ENCODE assay signal across 19 cellular contexts in genomic region chr7:121437470-121437869, GRCh38. TPM values are rescaled to one million over a fixed set of nuclear protein-coding genes. Genes with fewer than 3 reads are reported as not detected.
DNase-seq lines count a peak whose midpoint lies in the region; ATAC-seq, FAIRE-seq and TF ChIP-seq lines count a peak whose summit lies in the region.
"Had no signal": no experiment of that assay in that cellular context is flagged by ENCODE, and none has a peak within 500 bp of the region (broad histone marks: within the 10 kb centered on the region; RNA-seq: fewer than 3 reads in every experiment).

No MANE protein-coding gene starts in this region.

- H3K4ac ChIP-seq in H1 (replicated peaks; ENCODE audit: insufficient read length, low read depth, low read length), result no peak overlapping the region

- no peaks in the 10 kb centered on the region for H3K9me2 ChIP-seq in Loucy (replicated peaks; ENCODE audit: low read depth, low read length)

- intact Hi-C loops in CD4-positive, alpha-beta T cell (cut with DNase I, micrococcal nuclease), result loop anchor here in 1 of 2 experiments (5.0 kb wide), 1 partner anchor 35 kb away; no protein-coding TSS in a partner anchor
- intact Hi-C loops in activated CD4-positive, alpha-beta T cell treated with anti-CD3 and anti-CD28 coated beads for 36 hours (cut with DNase I, micrococcal nuclease), result no loop called here

- H3K27me3 Mint-ChIP-seq in CD4-positive, alpha-beta T cell, result no peaks in the 10 kb centered on the region
- no peaks in the 10 kb centered on the region for H3K27me3 Mint-ChIP-seq in activated CD4-positive, alpha-beta T cell treated with anti-CD3 and anti-CD28 coated beads for 36 hours
- H3K27me3 Mint-ChIP-seq: activated CD4-positive, alpha-beta T cell treated with anti-CD3 and anti-CD28 coated beads, Interleukin-2, amount 10 ng/mL, durations not matched to agents 7 days and 5 days; activated naive CD4-positive, alpha-beta T cell treated with anti-CD3 and anti-CD28 coated beads, Interleukin-2, amount 50 U/mL, for 24 hours had no signal

- 78% methylated on average over 6 of the region's 6 CpGs; no CpG with 5 or more reads in 1 of the 2 experiments for whole genome bisulfite sequencing in H1 (ENCODE audit: extremely low coverage in 1 of 2, insufficient coverage in 1 of 2, insufficient read length in 1 of 2, insufficient replicate concordance in 2 of 2, low coverage in 1 of 2, low lambda C conversion rate in 2 of 2, missing lambda C conversion rate in 1 of 2), 2 experiments

- no peak overlapping the region for H3K18ac ChIP-seq in H1 (ENCODE audit: extremely low read depth, low read length)

- 0 out of 2 replicates have a peak overlapping the region, but pooled peaks have one; percentile 13 for H2BK5ac ChIP-seq in H1 (ENCODE audit: low read depth, low read length)

- H2BK15ac ChIP-seq in H1 (ENCODE audit: low read length), result no peak overlapping the region

- no peak overlapping the region for H4K5ac ChIP-seq in H1 (ENCODE audit: insufficient read length, low read depth, low read length)

- TF ChIP-seq CTCF in CD4-positive, alpha-beta T cell (IDR thresholded peaks at IDR 0.05), result no peak
- TF ChIP-seq CTCF in Loucy (conservative IDR thresholded peaks at IDR 0.05; ENCODE audit: low read length) (no peak), H1 (IDR thresholded peaks at IDR 0.05; ENCODE audit: control extremely low read depth in 1 of 3, insufficient read depth in 1 of 3, low read depth in 1 of 3, low read length in 3 of 3) (no peak), omental fat pad (IDR thresholded peaks at IDR 0.05) (no peak)

- H2BK20ac ChIP-seq in H1 (ENCODE audit: low read length), result peak overlapping the region; percentile 80; the same call in 1 of the 2 replicates

- H4K91ac ChIP-seq in H1 (replicated peaks; ENCODE audit: insufficient read length, low read length), result no peak overlapping the region

- no peaks in the 10 kb centered on the region for H3K23me2 ChIP-seq in H1 (ENCODE audit: low read depth, low read length)

- H3K4me2 ChIP-seq in Loucy (ENCODE audit: low read depth, low read length, poor library complexity, severe bottlenecking) (peak overlapping the region; percentile 62), H1 (ENCODE audit: insufficient read depth in 1 of 2, low read depth in 2 of 2, low read length in 2 of 2) (no peak overlapping the region)

- no peaks in the 10 kb centered on the region for H3K27me3 ChIP-seq in CD4-positive, alpha-beta T cell (ENCODE audit: control insufficient read depth, insufficient read depth, low read length)
- no peaks in the 10 kb centered on the region for H3K27me3 ChIP-seq in Loucy (ENCODE audit: insufficient read depth, low read length, poor library complexity, severe bottlenecking)
- no peaks in the 10 kb centered on the region for H3K27me3 ChIP-seq in H1 (replicated peaks in 1 of 4; ENCODE audit: control insufficient read depth in 3 of 4, extremely low read depth in 1 of 4, insufficient read depth in 3 of 4, low read length in 3 of 4)
- H3K27me3 ChIP-seq: SJCRH30 had no signal

- no peak overlapping the region for H3K14ac ChIP-seq in H1 (ENCODE audit: insufficient read length)

- H3K4me1 ChIP-seq in Loucy (ENCODE audit: insufficient read depth, low read length, poor library complexity, severe bottlenecking) (no peaks in the 10 kb centered on the region), H1 (replicated peaks in 1 of 4; ENCODE audit: control insufficient read depth in 3 of 4, insufficient read depth in 4 of 4, low read length in 3 of 4) (peaks cover 0 to 4% (median 2%) of the 10 kb centered on the region in 4 experiments; a peak in 3 of 7 replicates)
- H3K4me1 ChIP-seq: SJCRH30 had no signal

- no peak overlapping the region for H3K4me3 Mint-ChIP-seq in CD4-positive, alpha-beta T cell
- H3K4me3 Mint-ChIP-seq in activated CD4-positive, alpha-beta T cell treated with anti-CD3 and anti-CD28 coated beads for 36 hours, result no peak overlapping the region

- no peaks in the 10 kb centered on the region for H3K9me3 ChIP-seq in CD4-positive, alpha-beta T cell (ENCODE audit: control insufficient read depth, low read length)
- H3K9me3 ChIP-seq in Loucy (ENCODE audit: insufficient read depth, low read depth, low read length) (no peaks in the 10 kb centered on the region), H1 (ENCODE audit: insufficient read depth in 2 of 2, low read depth in 1 of 2, low read length in 1 of 2) (no peaks in the 10 kb centered on the region)

- H2BK12ac ChIP-seq in H1 (ENCODE audit: low read depth, low read length), result 0 out of 2 replicates have a peak overlapping the region, but pooled peaks have one; percentile 46

- no peaks in the 10 kb centered on the region for H3K36me3 ChIP-seq in Loucy (ENCODE audit: insufficient read depth, low read length)
- no peaks in the 10 kb centered on the region for H3K36me3 ChIP-seq in H1 (ENCODE audit: control insufficient read depth in 2 of 4, insufficient read depth in 4 of 4, low read length in 3 of 4)
- H3K36me3 ChIP-seq: SJCRH30 had no signal

- H3K27ac Mint-ChIP-seq in CD4-positive, alpha-beta T cell, result peak overlapping the region; percentile 89
- H3K27ac Mint-ChIP-seq in activated CD4-positive, alpha-beta T cell treated with anti-CD3 and anti-CD28 coated beads for 36 hours, result no peak overlapping the region

- peak overlapping the region; percentile 95 for H2BK120ac ChIP-seq in H1 (replicated peaks; ENCODE audit: low read depth, low read length)

- H2AFZ ChIP-seq in Loucy (ENCODE audit: low read length) (no peak overlapping the region), H1 (ENCODE audit: low read length) (no peak overlapping the region)

- POLR2A ChIA-PET in CD4-positive, alpha-beta T cell (lab: Charles Lee), result interaction anchor here (2.2 kb wide), 1 partner anchor 42 kb away, joined by 11 read pairs; the partner anchor contains the start of gene FAM3C
- POLR2A ChIA-PET in H1 (lab: Charles Lee; ENCODE audit: partially characterized antibody), result interaction anchor here (1.4 to 1.6 kb wide), 3 partner anchors 9 to 501 kb away, joined by 3 to 4 read pairs (median 4); no protein-coding TSS in a partner anchor
- POLR2A ChIA-PET in activated CD4-positive, alpha-beta T cell treated with anti-CD3 and anti-CD28 coated beads for 36 hours (lab: Charles Lee), result interaction anchor here (0.9 kb wide), 1 partner anchor 41 kb away, joined by 3 read pairs; the partner anchor contains the start of gene FAM3C

- peak overlapping the region; percentile 59; the same call in 1 of the 2 replicates for H2AK5ac ChIP-seq in H1 (ENCODE audit: low read depth, low read length)

- H3K79me1 ChIP-seq in H1 (ENCODE audit: low read depth, low read length), result no peaks in the 10 kb centered on the region

- H3K79me2 ChIP-seq in Loucy (ENCODE audit: insufficient read depth, low read length), result no peaks in the 10 kb centered on the region
- no peaks in the 10 kb centered on the region for H3K79me2 ChIP-seq in H1 (ENCODE audit: control insufficient read depth in 1 of 2, insufficient read depth in 2 of 2, low read length in 2 of 2)

- H4K8ac ChIP-seq in H1 (ENCODE audit: extremely low read depth, insufficient read depth, low read length), result no peak overlapping the region

- H4K20me1 ChIP-seq in Loucy (ENCODE audit: insufficient read depth, low read length, poor library complexity, severe bottlenecking) (no peaks in the 10 kb centered on the region), H1 (replicated peaks in 1 of 2; ENCODE audit: control insufficient read depth in 1 of 2, insufficient read depth in 2 of 2, low read length in 2 of 2) (no peaks in the 10 kb centered on the region)

- TF ChIP-seq EP300 in H1 (IDR thresholded peaks at IDR 0.05; ENCODE audit: borderline replicate concordance in 1 of 2, low read depth in 2 of 2, low read length in 2 of 2), result no peak

- no peak overlapping the region for H3K4me3 ChIP-seq in Loucy (ENCODE audit: low read length, poor library complexity, severe bottlenecking)
- H3K4me3 ChIP-seq in H1 (ENCODE audit: extremely low read depth in 1 of 4, insufficient read depth in 2 of 4, low read depth in 3 of 4, low read length in 4 of 4), result no peak overlapping the region

- no peak for TF ChIP-seq POLR2A in H1 (IDR thresholded peaks at IDR 0.05; ENCODE audit: control extremely low read depth in 1 of 2, low read depth in 2 of 2, low read length in 2 of 2)

- CTCF ChIA-PET in CD4-positive, alpha-beta T cell (lab: Charles Lee), result interaction anchor here (0.7 to 1.3 kb wide), 3 partner anchors 10 to 332 kb away, joined by 3 to 7 read pairs (median 4); no protein-coding TSS in a partner anchor
- CTCF ChIA-PET in H1 (lab: Charles Lee; ENCODE audit: partially characterized antibody), result interaction anchor here (1.0 to 1.8 kb wide), 5 partner anchors 16 to 177 kb away, joined by 3 to 5 read pairs (median 4); no protein-coding TSS in a partner anchor
- CTCF ChIA-PET in activated CD4-positive, alpha-beta T cell treated with anti-CD3 and anti-CD28 coated beads for 36 hours (lab: Charles Lee), result interaction anchor here (0.8 to 1.5 kb wide), 3 partner anchors 19 to 110 kb away, joined by 3 to 5 read pairs (median 3); no protein-coding TSS in a partner anchor

- H3K56ac ChIP-seq in H1 (replicated peaks; ENCODE audit: insufficient read length, low read depth, low read length), result no peak overlapping the region

- no peak for FAIRE-seq in H1 (lab: Jason Lieb, UNC)
- FAIRE-seq: G401.6 had no signal

- no peak for TF ChIP-seq RAD21 in H1 (IDR thresholded peaks at IDR 0.05 in 1 of 2, conservative IDR thresholded peaks at IDR 0.05 in 1 of 2; ENCODE audit: low read depth in 2 of 2, low read length in 2 of 2)

- no peak for DNase-seq in CD4-positive, alpha-beta T cell
- DNase-seq in H1 (ENCODE audit: low read depth in 1 of 2, low spot score in 2 of 2) (no peak), omental fat pad (ENCODE audit: low spot score) (no peak), iPS-NIHi11 (ENCODE audit: low spot score) (no peak), anterior cingulate cortex (lab: John Stamatoyannopoulos, UW) (no peak)
- no peak for DNase-seq in activated CD4-positive, alpha-beta T cell treated with anti-CD3 and anti-CD28 coated beads for 36 hours
- DNase-seq: activated CD4-positive, alpha-beta T cell treated with anti-CD3 and anti-CD28 coated beads, Interleukin-2, amount 10 ng/mL, durations not matched to agents 7 days and 5 days; dermis blood vessel endothelial cell; left ventricle myocardium superior; NCI-H1048; NCI-H2081 treated with DMSO at 0.1 percent for 48 hours; NCI-H69; posterior cingulate gyrus; SJCRH30; stimulated activated CD4-positive, alpha-beta T cell treated with anti-CD3 and anti-CD28 coated beads, Interleukin-4, amount 100 ng/mL, for 4 hours had no signal

- no peaks in the 10 kb centered on the region for H3F3A ChIP-seq in Loucy (ENCODE audit: low read depth)

- H3K36me3 Mint-ChIP-seq in CD4-positive, alpha-beta T cell (ENCODE audit: low read depth), result no peaks in the 10 kb centered on the region
- peaks cover 4% of the 10 kb centered on the region for H3K36me3 Mint-ChIP-seq in activated CD4-positive, alpha-beta T cell treated with anti-CD3 and anti-CD28 coated beads for 36 hours (ENCODE audit: low read depth)

- no peak overlapping the region for H3K27ac ChIP-seq in CD4-positive, alpha-beta T cell (ENCODE audit: low read depth, low read length)
- no peak overlapping the region for H3K27ac ChIP-seq in H1 (ENCODE audit: low read depth, low read length)
- H3K27ac ChIP-seq: SJCRH30 had no signal

- H3K9ac ChIP-seq in Loucy (ENCODE audit: low read depth, low read length, poor library complexity, severe bottlenecking), result no peak overlapping the region
- H3K9ac ChIP-seq in H1 (replicated peaks in 1 of 4; ENCODE audit: extremely low read depth in 1 of 4, low read depth in 3 of 4, low read length in 3 of 4), result no peak overlapping the region

- no peaks in the 10 kb centered on the region for H3K9me3 Mint-ChIP-seq in CD4-positive, alpha-beta T cell
- peaks cover 4% of the 10 kb centered on the region for H3K9me3 Mint-ChIP-seq in activated CD4-positive, alpha-beta T cell treated with anti-CD3 and anti-CD28 coated beads for 36 hours (ENCODE audit: low read depth)

- ATAC-seq in CD4-positive, alpha-beta T cell (ENCODE audit: poor library complexity), result no peak
- ATAC-seq in omental fat pad (ENCODE audit: low FRiP score) (peak; percentile 21), GM19395 (IDR thresholded peaks at IDR 0.05; ENCODE audit: unreplicated experiment) (no peak)
- no peak for ATAC-seq in activated CD4-positive, alpha-beta T cell treated with anti-CD3 and anti-CD28 coated beads for 36 hours

- no peak overlapping the region for H3K23ac ChIP-seq in H1 (ENCODE audit: insufficient read length)

- H3K4me1 Mint-ChIP-seq in CD4-positive, alpha-beta T cell (ENCODE audit: low read depth), result peaks cover 38% of the 10 kb centered on the region
- H3K4me1 Mint-ChIP-seq in activated CD4-positive, alpha-beta T cell treated with anti-CD3 and anti-CD28 coated beads for 36 hours, result peaks cover 24% of the 10 kb centered on the region

RNA-seq across cellular contexts. Expression of gene FAM3C, which starts 41.4 kb away (rescaled TPM):
- total RNA-seq in CD4-positive, alpha-beta T cell, result 10 to 100 TPM in 1 of 2 experiments, 1 to 10 TPM in 1; 7.9 to 10.5 TPM
- total RNA-seq in H1 (2021; fragmentation: NEBNext Ultra II Directional; extraction: Animal tissue kit (Norgen Biotek cat#: 25700)), result 71.5 and 77.7 TPM in 2 replicates
- polyA plus RNA-seq in H1 (2011; rRNA removed), result 13.8 and 27.0 TPM in 2 replicates
- 45.7 TPM for polyA plus RNA-seq in H1 (2011; cell fraction: cytosol; rRNA removed)
- 7.3 TPM for polyA plus RNA-seq in H1 (2011; cell fraction: nucleus; rRNA removed)
- polyA plus RNA-seq in H1 (2012, experiment 1 of 2), result 44.1 to 86.5 TPM (median 44.7 TPM) in 4 replicates
- polyA plus RNA-seq in H1 (2012, experiment 2 of 2), result 9.6 TPM
- polyA plus RNA-seq in H1 (2013, experiment 1 of 2), result 51.4 TPM
- 69.0 TPM for polyA plus RNA-seq in H1 (2013, experiment 2 of 2)
- 17.2 and 17.9 TPM in 2 replicates for polyA minus RNA-seq in H1 (2011; rRNA and poly(A)+ RNA removed)
- 13.4 TPM for polyA minus RNA-seq in H1 (2011; cell fraction: cytosol; rRNA and poly(A)+ RNA removed)
- polyA minus RNA-seq in H1 (2011; cell fraction: nucleus; rRNA and poly(A)+ RNA removed), result 63.5 TPM
- 100 to 1,000 TPM in 1 of 4 donors, 10 to 100 TPM in 3; 44.3 to 129 (median 49.0) TPM for total RNA-seq in omental fat pad
- 10 to 100 TPM; 13.3 to 14.9 TPM for total RNA-seq in activated CD4-positive, alpha-beta T cell treated with anti-CD3 and anti-CD28 coated beads for 36 hours
